10 cellular contexts compared by ENCODE assay signal in genomic region chr3:119611664-119612063, GRCh38. TPM values are rescaled to one million over a fixed set of nuclear protein-coding genes. Genes with fewer than 3 reads are reported as not detected.
"Had no signal": no experiment of that assay in that cellular context is flagged by ENCODE, and none has a peak within 500 bp of the region (broad histone marks: within the 10 kb centered on the region; RNA-seq: fewer than 3 reads in every experiment).

No MANE protein-coding gene starts in this region.

- DNase-seq: H9, HCEC 1CT, IMR-90, KBM-7 had no signal

- FAIRE-seq: H1, H54, HTR-8/SVneo had no signal

- H3K4me3 ChIP-seq: GM23338 had no signal

- H3K4me2 ChIP-seq: GM23338, KMS-11 had no signal

- H3K27ac ChIP-seq: KMS-11 had no signal

- H2AFZ ChIP-seq: GM23338 had no signal

- H3K9ac ChIP-seq: KMS-11 had no signal

- H3K27ac Mint-ChIP-seq: GM23338, H9 had no signal

- H3K9me3 Mint-ChIP-seq: GM23338, H9 had no signal

- ATAC-seq: GM23338 had no signal

- H3K4me3 Mint-ChIP-seq: GM23338, H9 had no signal

RNA-seq across cellular contexts. Expression of gene PLA1A, which starts 14.0 kb away (rescaled TPM):
- total RNA-seq: GM23338, H1, H9, HT-29, IMR-90 had no signal
- polyA plus RNA-seq: GM23338, H1, IMR-90 had no signal

RNA-seq across cellular contexts. Expression of gene POPDC2, which starts 48.7 kb away (rescaled TPM):
- total RNA-seq: GM23338 had no signal

RNA-seq across cellular contexts. Expression of gene CD80, which starts 52.2 kb away (rescaled TPM):
- total RNA-seq: GM23338, H1, H9, HT-29, IMR-90 had no signal
- polyA plus RNA-seq: GM23338, IMR-90 had no signal
